25 cellular contexts compared by ENCODE assay signal in genomic region chr18:23710946-23711345, GRCh38. TPM values are rescaled to one million over a fixed set of nuclear protein-coding genes. Genes with fewer than 3 reads are reported as not detected.
"Had no signal": no experiment of that assay in that cellular context is flagged by ENCODE, and none has a peak within 500 bp of the region (broad histone marks: within the 10 kb centered on the region; RNA-seq: fewer than 3 reads in every experiment).

No MANE protein-coding gene starts in this region.

- DNase-seq: central memory CD4-positive, alpha-beta T cell; dermis blood vessel endothelial cell; effector memory CD4-positive, alpha-beta T cell; glutamatergic neuron; heart right ventricle; hypothalamus; immature natural killer cell; islet precursor cell; natural killer cell; right lobe of liver; stimulated activated CD4-positive, alpha-beta T cell treated with anti-CD3 and anti-CD28 coated beads, Interleukin-12 subunit alpha, Interleukin-12 subunit beta, amount 100 ng/mL, for 4 hours; stimulated activated CD4-positive, alpha-beta T cell treated with anti-CD3 and anti-CD28 coated beads, Interleukin-2, amount 100 ng/mL, for 24 hours; stimulated activated CD4-positive, alpha-beta T cell treated with anti-CD3 and anti-CD28 coated beads, Interleukin-4, amount 100 ng/mL, for 4 hours; stimulated activated naive CD8-positive, alpha-beta T cell treated with anti-CD3 and anti-CD28 coated beads, Interleukin-15, Interleukin-2, amounts not matched to agents 100 U/mL and 50 U/mL, for 24 hours; upper lobe of right lung; uterus had no signal

- H3K36me3 ChIP-seq: esophagus muscularis mucosa, right lobe of liver, thoracic aorta, upper lobe of right lung, uterus had no signal

- H3K27ac ChIP-seq: coronary artery, esophagus muscularis mucosa, foreskin keratinocyte, heart right ventricle, parathyroid adenoma, right lobe of liver, thoracic aorta, tibial nerve, upper lobe of right lung, uterus had no signal

- H3K27me3 ChIP-seq: esophagus muscularis mucosa, foreskin keratinocyte, heart right ventricle, right lobe of liver, tibial nerve, upper lobe of right lung, uterus had no signal

- H3K4me2 ChIP-seq: smooth muscle cell had no signal

- H3K9me3 ChIP-seq: right lobe of liver had no signal

- H3K9ac ChIP-seq: parathyroid adenoma had no signal

- H3K4me3 ChIP-seq: coronary artery, esophagus muscularis mucosa, heart right ventricle, right lobe of liver, smooth muscle cell, thoracic aorta, tibial nerve, upper lobe of right lung, uterus had no signal

- FAIRE-seq: endothelial cell of umbilical vein had no signal

- ATAC-seq: heart right ventricle; natural killer cell; stimulated activated memory B cell treated with anti-CD40 and anti-IgM and Interleukin-4, amounts not matched to agents 10 μg/mL and 1 μg/mL and 100 μg/mL, for 72 hours; stimulated activated naive CD8-positive, alpha-beta T cell treated with anti-CD3 and anti-CD28 coated beads, Interleukin-15, Interleukin-2, amounts not matched to agents 100 U/mL and 50 U/mL, for 24 hours had no signal

- H3K4me1 ChIP-seq: right lobe of liver, upper lobe of right lung, uterus had no signal

- H2AFZ ChIP-seq: parathyroid adenoma had no signal

RNA-seq across cellular contexts. Expression of gene LAMA3, which starts 21.7 kb away (rescaled TPM):
- total RNA-seq: natural killer cell had no signal
- polyA plus RNA-seq: immature natural killer cell had no signal

RNA-seq across cellular contexts. Expression of gene ANKRD29, which starts 48.2 kb away (rescaled TPM):
- polyA plus RNA-seq: smooth muscle cell had no signal
